21 cellular contexts compared by ENCODE assay signal in the genomic region with DNA sequence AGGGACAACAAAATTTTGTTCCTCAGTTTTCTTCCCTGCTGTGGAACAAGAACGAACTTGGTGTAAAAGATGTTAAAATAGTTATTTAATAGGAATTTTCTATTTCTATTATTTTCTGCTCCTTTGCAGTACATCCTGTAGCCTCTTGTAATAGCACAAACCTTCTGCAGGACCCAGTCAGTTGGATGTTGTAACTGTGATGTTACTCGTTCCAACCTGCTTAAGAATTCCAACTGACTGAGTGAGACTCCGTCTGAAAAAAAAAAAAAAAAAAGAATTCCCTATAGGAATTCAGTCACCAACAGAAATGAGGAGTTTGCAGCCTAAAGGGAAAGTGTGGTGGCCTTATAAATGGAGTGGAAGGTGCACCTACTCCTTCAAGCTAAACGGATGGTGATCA. TPM values are rescaled to one million over a fixed set of nuclear protein-coding genes. Genes with fewer than 3 reads are reported as not detected.
"Had no signal": no experiment of that assay in that cellular context is flagged by ENCODE, and none has a peak within 500 bp of the region (broad histone marks: within the 10 kb centered on the region; RNA-seq: fewer than 3 reads in every experiment).

No MANE protein-coding gene starts in this region.

- H3K36me3 ChIP-seq: SJCRH30 had no signal

- H3K4me1 ChIP-seq: SJCRH30 had no signal

- H3K27ac ChIP-seq: SJCRH30 had no signal

- H3K27me3 ChIP-seq: SJCRH30 had no signal

- H3K9me3 ChIP-seq: SJCRH30 had no signal

- ATAC-seq: HepG2, Right ventricle myocardium inferior, SK-N-SH treated with all-trans-retinoic acid at 6 μM for 48 hours had no signal

- DNase-seq: IMR-90, Karpas-422, KG1, MM.1S, NCI-H1048, NCI-H1105, NCI-H1436 treated with DMSO at 0.1 percent for 48 hours, NCI-H1694, NCI-H187 treated with DMSO at 0.1 percent for 48 hours, NCI-H2029 treated with DMSO at 0.1 percent for 48 hours, NCI-H2171 treated with DMSO at 0.1 percent for 48 hours, NCI-H446, NCI-H510A, NCI-H524 treated with DMSO at 0.1 percent for 48 hours, NCI-H774, RPMI8226, SHP77 treated with DMSO at 0.1 percent for 48 hours, SJCRH30 had no signal

- H3K4me3 ChIP-seq: SJCRH30 had no signal

RNA-seq across cellular contexts. Expression of a gene that starts 46.4 kb away (rescaled TPM):
- total RNA-seq: HepG2, IMR-90, Right ventricle myocardium inferior, SJCRH30 had no signal
- polyA plus RNA-seq: HepG2, IMR-90 had no signal
